9 cellular contexts compared by ENCODE assay signal in genomic region chr12:113591480-113591971, GRCh38.
DNase-seq lines count a peak whose midpoint lies in the region; ATAC-seq and TF ChIP-seq lines count a peak whose summit lies in the region.
"Had no signal": no experiment of that assay in that cellular context is flagged by ENCODE, and none has a peak within 500 bp of the region (broad histone marks: within the 10 kb centered on the region; RNA-seq: fewer than 3 reads in every experiment).

No MANE protein-coding gene starts in this region.

- peak; percentile 78 for DNase-seq in GM10266 (ENCODE audit: extremely low spot score)
- peak; percentile 82 for DNase-seq in NCI-H1105 (lab: John Stamatoyannopoulos, UW)
- peak; percentile 48 for DNase-seq in activated CD8-positive, alpha-beta T cell treated with anti-CD3 and anti-CD28 coated beads for 36 hours
- DNase-seq in neural progenitor cell (ENCODE audit: low spot score): peak; percentile 34
- DNase-seq in SKM-1 (lab: John Stamatoyannopoulos, UW; ENCODE audit: unreplicated experiment): no peak
- DNase-seq in NK-92 treated with Interleukin-12 subunit alpha and Interleukin-12 subunit beta, amount 100 ng/mL, for 24 hours (lab: John Stamatoyannopoulos, UW): no peak
- DNase-seq: activated gamma-delta T cell had no signal

- peak overlapping the region; percentile 41 for H3K4me3 ChIP-seq in neural progenitor cell
- H3K4me3 ChIP-seq: mucosa of descending colon had no signal

- peaks cover 43% of the 10 kb centered on the region for H3K27me3 Mint-ChIP-seq in activated CD8-positive, alpha-beta T cell treated with anti-CD3 and anti-CD28 coated beads for 36 hours
- peaks cover 54% of the 10 kb centered on the region for H3K27me3 Mint-ChIP-seq in neural progenitor cell (ENCODE audit: insufficient read depth, low read depth)

- peak overlapping the region; percentile 37 for H3K4me3 Mint-ChIP-seq in activated CD8-positive, alpha-beta T cell treated with anti-CD3 and anti-CD28 coated beads for 36 hours
- H3K4me3 Mint-ChIP-seq in neural progenitor cell: peak overlapping the region; percentile 25

- peaks cover 4% of the 10 kb centered on the region for H3K9me3 Mint-ChIP-seq in activated CD8-positive, alpha-beta T cell treated with anti-CD3 and anti-CD28 coated beads for 36 hours
- peaks cover 9% of the 10 kb centered on the region for H3K9me3 Mint-ChIP-seq in neural progenitor cell

- TF ChIP-seq CTCF in GM10266 (IDR thresholded peaks at IDR 0.05; ENCODE audit: control insufficient read depth, insufficient read depth, low read depth, missing control alignments) (no peak), neural progenitor cell (IDR thresholded peaks at IDR 0.05) (no peak)
- no peak for TF ChIP-seq CTCF in activated CD8-positive, alpha-beta T cell treated with anti-CD3 and anti-CD28 coated beads for 36 hours (IDR thresholded peaks at IDR 0.05)

- peak; percentile 83 for ATAC-seq in activated CD8-positive, alpha-beta T cell treated with anti-CD3 and anti-CD28 coated beads for 36 hours
- ATAC-seq in GM21381 (IDR thresholded peaks at IDR 0.05; ENCODE audit: unreplicated experiment): no peak
- ATAC-seq: mucosa of descending colon had no signal

- H3K4me2 ChIP-seq in neural progenitor cell: peak overlapping the region; percentile 72

- no peaks in the 10 kb centered on the region for H3K79me2 ChIP-seq in neural progenitor cell (ENCODE audit: low read depth)

- H4K20me1 ChIP-seq in neural progenitor cell (ENCODE audit: low read depth): no peaks in the 10 kb centered on the region

- peaks cover 41% of the 10 kb centered on the region for H3F3A ChIP-seq in neural progenitor cell (ENCODE audit: low read depth)

- CTCF ChIA-PET in activated CD8-positive, alpha-beta T cell treated with anti-CD3 and anti-CD28 coated beads for 36 hours (lab: Charles Lee): no interaction called here

- POLR2A ChIA-PET in activated CD8-positive, alpha-beta T cell treated with anti-CD3 and anti-CD28 coated beads for 36 hours (lab: Charles Lee): no interaction called here

- intact Hi-C loops in activated CD8-positive, alpha-beta T cell treated with anti-CD3 and anti-CD28 coated beads for 36 hours (cut with micrococcal nuclease): no loop called here

- H3K36me3 ChIP-seq in neural progenitor cell: no peaks in the 10 kb centered on the region

- H2AFZ ChIP-seq in neural progenitor cell (replicated peaks): peak overlapping the region; percentile 18

- H3K36me3 Mint-ChIP-seq in activated CD8-positive, alpha-beta T cell treated with anti-CD3 and anti-CD28 coated beads for 36 hours (ENCODE audit: low read depth): no peaks in the 10 kb centered on the region
- no peaks in the 10 kb centered on the region for H3K36me3 Mint-ChIP-seq in neural progenitor cell

- no peaks in the 10 kb centered on the region for H3K9me3 ChIP-seq in neural progenitor cell (ENCODE audit: low read depth)
- H3K9me3 ChIP-seq: mucosa of descending colon had no signal

- H3K4me1 ChIP-seq in neural progenitor cell: peaks cover 26% of the 10 kb centered on the region

- H3K9ac ChIP-seq in neural progenitor cell: no peak overlapping the region

- H3K27ac ChIP-seq in neural progenitor cell: no peak overlapping the region

- no peaks in the 10 kb centered on the region for H3K27me3 ChIP-seq in neural progenitor cell

- no peak overlapping the region for H3K27ac Mint-ChIP-seq in activated CD8-positive, alpha-beta T cell treated with anti-CD3 and anti-CD28 coated beads for 36 hours
- H3K27ac Mint-ChIP-seq in neural progenitor cell: no peak overlapping the region

- H3K4me1 Mint-ChIP-seq in activated CD8-positive, alpha-beta T cell treated with anti-CD3 and anti-CD28 coated beads for 36 hours (ENCODE audit: low read depth): peaks cover 3% of the 10 kb centered on the region
- H3K4me1 Mint-ChIP-seq in neural progenitor cell: peaks cover 19% of the 10 kb centered on the region

Comparison
In these comparisons a context has a peak if more than half of its experiments do, and no peak if none do; other contexts are left out.
1. DNase-seq: peak in GM10266 (single experiment), NCI-H1105 (single experiment), activated CD8-positive, alpha-beta T cell treated with anti-CD3 and anti-CD28 coated beads for 36 hours (single experiment) and neural progenitor cell (single experiment); none in SKM-1 (single experiment) and NK-92 treated with Interleukin-12 subunit alpha and Interleukin-12 subunit beta, amount 100 ng/mL, for 24 hours (single experiment).